22 cellular contexts compared by ENCODE assay signal in genomic region chr11:99098258-99098657, GRCh38.
DNase-seq lines count a peak whose midpoint lies in the region; ATAC-seq and TF ChIP-seq lines count a peak whose summit lies in the region.
"Had no signal": no experiment of that assay in that cellular context is flagged by ENCODE, and none has a peak within 500 bp of the region (broad histone marks: within the 10 kb centered on the region; RNA-seq: fewer than 3 reads in every experiment).

No MANE protein-coding gene starts in this region.

- H3K4me1 ChIP-seq in SJCRH30 (no peaks in the 10 kb centered on the region), trophoblast cell (ENCODE audit: control insufficient read depth in 1 of 2, insufficient read depth in 2 of 2, low read length in 2 of 2) (no peaks in the 10 kb centered on the region)
- H3K4me1 ChIP-seq: A549, BLaER1, suprapubic skin had no signal

- H3K4me3 Mint-ChIP-seq in activated naive CD8-positive, alpha-beta T cell treated with anti-CD3 and anti-CD28 coated beads for 36 hours, result no peak overlapping the region
- H3K4me3 Mint-ChIP-seq: activated CD4-positive, alpha-beta T cell treated with anti-CD3 and anti-CD28 coated beads, Interleukin-2, amount 10 ng/mL, durations not matched to agents 24 days and 14 days; activated CD8-positive, alpha-beta memory T cell treated with anti-CD3 and anti-CD28 coated beads, Interleukin-2, amount 10 ng/mL, durations not matched to agents 7 days and 5 days; neural crest cell had no signal

- no peak overlapping the region for H2AFZ ChIP-seq in trophoblast cell (ENCODE audit: insufficient read depth, low read length, poor library complexity)
- H2AFZ ChIP-seq: PC-9 had no signal

- no peaks in the 10 kb centered on the region for H3K4me1 Mint-ChIP-seq in activated naive CD8-positive, alpha-beta T cell treated with anti-CD3 and anti-CD28 coated beads for 36 hours
- H3K4me1 Mint-ChIP-seq: activated CD4-positive, alpha-beta T cell treated with anti-CD3 and anti-CD28 coated beads, Interleukin-2, amount 10 ng/mL, durations not matched to agents 24 days and 14 days; activated CD8-positive, alpha-beta memory T cell treated with anti-CD3 and anti-CD28 coated beads, Interleukin-2, amount 10 ng/mL, durations not matched to agents 7 days and 5 days; neural crest cell had no signal

- in situ Hi-C loops in G401 (cut with HindIII; ENCODE audit: low sequenced_read_pairs), result no loop called here

- H4K12ac ChIP-seq in trophoblast cell (ENCODE audit: low read depth, low read length), result no peak overlapping the region

- CTCF ChIA-PET in GM10248 (lab: Yijun Ruan, JAX), result no interaction called here

- H3K4ac ChIP-seq in trophoblast cell (ENCODE audit: low read depth, low read length), result no peak overlapping the region

- H2BK12ac ChIP-seq in trophoblast cell (ENCODE audit: low read length), result no peak overlapping the region

- WGBS in trophoblast cell (ENCODE audit: extremely low coverage, insufficient coverage, insufficient read length), result no CpG with 5 or more reads among the region's 6 CpGs

- no peak overlapping the region for H3K14ac ChIP-seq in trophoblast cell (ENCODE audit: low read length)

- H2BK5ac ChIP-seq in trophoblast cell (ENCODE audit: low read depth, low read length, poor library complexity), result no peak overlapping the region

- no peak overlapping the region for H3K4me2 ChIP-seq in trophoblast cell (ENCODE audit: low read length)
- H3K4me2 ChIP-seq: A549, BLaER1, PC-9 had no signal

- DNase-seq in G401 (ENCODE audit: low spot score), result peak; percentile 2
- DNase-seq in SJCRH30, result peak in 1 of 2 experiments; percentile 9
- no peak for DNase-seq in trophoblast cell
- DNase-seq in erythroblast (lab: John Stamatoyannopoulos, UW), result no peak
- DNase-seq in activated naive CD8-positive, alpha-beta T cell treated with anti-CD3 and anti-CD28 coated beads for 36 hours, result no peak
- DNase-seq in GM10248 (ENCODE audit: extremely low spot score), result no peak
- DNase-seq: activated CD4-positive, alpha-beta T cell treated with anti-CD3 and anti-CD28 coated beads, Interleukin-2, amount 10 ng/mL, durations not matched to agents 24 days and 14 days; activated CD8-positive, alpha-beta memory T cell treated with anti-CD3 and anti-CD28 coated beads, Interleukin-2, amount 10 ng/mL, durations not matched to agents 7 days and 5 days; cortex of kidney; EL; left colon; NCI-H1105; PC-9; SIG-M5; T-helper 1 cell had no signal

- TF ChIP-seq CTCF in GM10248 (IDR thresholded peaks at IDR 0.05; ENCODE audit: control extremely low read depth, extremely low read depth, low read depth, missing control alignments), result no peak

- H3K27ac ChIP-seq in SJCRH30 (peak overlapping the region; percentile 51), trophoblast cell (ENCODE audit: low read depth, low read length) (no peak overlapping the region)
- H3K27ac ChIP-seq: A549, BLaER1, PC-9, suprapubic skin had no signal

- no peaks in the 10 kb centered on the region for H3K79me2 ChIP-seq in trophoblast cell (ENCODE audit: control insufficient read depth, insufficient read depth, low read length, poor library complexity)

- H2AK5ac ChIP-seq in trophoblast cell (ENCODE audit: low read length), result no peak overlapping the region

- H3K4me3 ChIP-seq in SJCRH30, result no peak overlapping the region
- H3K4me3 ChIP-seq in trophoblast cell (ENCODE audit: low read depth, low read length), result no peak overlapping the region
- H3K4me3 ChIP-seq: A549, BLaER1, PC-9, suprapubic skin had no signal

- H4K91ac ChIP-seq in trophoblast cell (ENCODE audit: low read depth, low read length), result no peak overlapping the region

- no peak overlapping the region for H2BK120ac ChIP-seq in trophoblast cell (ENCODE audit: insufficient read depth, low read length, poor library complexity)

- no peak overlapping the region for H3K18ac ChIP-seq in trophoblast cell (ENCODE audit: low read length)

- H3K9ac ChIP-seq in trophoblast cell (ENCODE audit: low read length), result no peak overlapping the region
- H3K9ac ChIP-seq: BLaER1 had no signal

- H3K9me3 ChIP-seq in SJCRH30 (replicated peaks) (no peaks in the 10 kb centered on the region), trophoblast cell (ENCODE audit: insufficient read depth, low read depth, low read length) (peaks cover 2% of the 10 kb centered on the region)
- H3K9me3 ChIP-seq: A549, suprapubic skin had no signal

- POLR2A ChIA-PET in GM10248 (lab: Yijun Ruan, JAX), result no interaction called here

- H3K27me3 ChIP-seq in SJCRH30 (no peaks in the 10 kb centered on the region), trophoblast cell (ENCODE audit: insufficient read depth, low read length) (no peaks in the 10 kb centered on the region)
- H3K27me3 ChIP-seq: BLaER1, suprapubic skin had no signal

- no peak overlapping the region for H3K23ac ChIP-seq in trophoblast cell (ENCODE audit: low read length)

- H3K36me3 ChIP-seq in SJCRH30 (no peaks in the 10 kb centered on the region), trophoblast cell (ENCODE audit: control insufficient read depth in 1 of 2, insufficient read depth in 2 of 2, low read length in 2 of 2) (no peaks in the 10 kb centered on the region)
- H3K36me3 ChIP-seq: BLaER1, suprapubic skin had no signal

- no peaks in the 10 kb centered on the region for H3K79me1 ChIP-seq in trophoblast cell (ENCODE audit: low read length)

- peaks cover 3% of the 10 kb centered on the region for H3K9me3 Mint-ChIP-seq in activated naive CD8-positive, alpha-beta T cell treated with anti-CD3 and anti-CD28 coated beads for 36 hours

- ATAC-seq in GM19397 (IDR thresholded peaks at IDR 0.05; ENCODE audit: unreplicated experiment), result peak; percentile 17
- ATAC-seq in HG03175 (IDR thresholded peaks at IDR 0.05; ENCODE audit: unreplicated experiment), result peak; percentile 30
- ATAC-seq: A549; activated CD8-positive, alpha-beta memory T cell treated with anti-CD3 and anti-CD28 coated beads, Interleukin-2, amount 10 ng/mL, durations not matched to agents 7 days and 5 days; HCT116; left colon had no signal

- TF ChIP-seq POLR2A in erythroblast (IDR thresholded peaks at IDR 0.05; ENCODE audit: low read length), result no peak

- H3K27me3 Mint-ChIP-seq in activated naive CD8-positive, alpha-beta T cell treated with anti-CD3 and anti-CD28 coated beads for 36 hours, result no peaks in the 10 kb centered on the region
- H3K27me3 Mint-ChIP-seq: activated CD4-positive, alpha-beta T cell treated with anti-CD3 and anti-CD28 coated beads, Interleukin-2, amount 10 ng/mL, durations not matched to agents 24 days and 14 days; activated CD8-positive, alpha-beta memory T cell treated with anti-CD3 and anti-CD28 coated beads, Interleukin-2, amount 10 ng/mL, durations not matched to agents 7 days and 5 days had no signal

- no peak overlapping the region for H4K8ac ChIP-seq in trophoblast cell (ENCODE audit: low read depth, low read length)

- H3K36me3 Mint-ChIP-seq in activated naive CD8-positive, alpha-beta T cell treated with anti-CD3 and anti-CD28 coated beads for 36 hours, result no peaks in the 10 kb centered on the region
- H3K36me3 Mint-ChIP-seq: activated CD8-positive, alpha-beta memory T cell treated with anti-CD3 and anti-CD28 coated beads, Interleukin-2, amount 10 ng/mL, durations not matched to agents 7 days and 5 days had no signal

- H3K27ac Mint-ChIP-seq in activated naive CD8-positive, alpha-beta T cell treated with anti-CD3 and anti-CD28 coated beads for 36 hours, result no peak overlapping the region
- H3K27ac Mint-ChIP-seq: activated CD4-positive, alpha-beta T cell treated with anti-CD3 and anti-CD28 coated beads, Interleukin-2, amount 10 ng/mL, durations not matched to agents 24 days and 14 days; activated CD8-positive, alpha-beta memory T cell treated with anti-CD3 and anti-CD28 coated beads, Interleukin-2, amount 10 ng/mL, durations not matched to agents 7 days and 5 days had no signal
